ENCODE assay signal across 8 cellular contexts in the genomic region with DNA sequence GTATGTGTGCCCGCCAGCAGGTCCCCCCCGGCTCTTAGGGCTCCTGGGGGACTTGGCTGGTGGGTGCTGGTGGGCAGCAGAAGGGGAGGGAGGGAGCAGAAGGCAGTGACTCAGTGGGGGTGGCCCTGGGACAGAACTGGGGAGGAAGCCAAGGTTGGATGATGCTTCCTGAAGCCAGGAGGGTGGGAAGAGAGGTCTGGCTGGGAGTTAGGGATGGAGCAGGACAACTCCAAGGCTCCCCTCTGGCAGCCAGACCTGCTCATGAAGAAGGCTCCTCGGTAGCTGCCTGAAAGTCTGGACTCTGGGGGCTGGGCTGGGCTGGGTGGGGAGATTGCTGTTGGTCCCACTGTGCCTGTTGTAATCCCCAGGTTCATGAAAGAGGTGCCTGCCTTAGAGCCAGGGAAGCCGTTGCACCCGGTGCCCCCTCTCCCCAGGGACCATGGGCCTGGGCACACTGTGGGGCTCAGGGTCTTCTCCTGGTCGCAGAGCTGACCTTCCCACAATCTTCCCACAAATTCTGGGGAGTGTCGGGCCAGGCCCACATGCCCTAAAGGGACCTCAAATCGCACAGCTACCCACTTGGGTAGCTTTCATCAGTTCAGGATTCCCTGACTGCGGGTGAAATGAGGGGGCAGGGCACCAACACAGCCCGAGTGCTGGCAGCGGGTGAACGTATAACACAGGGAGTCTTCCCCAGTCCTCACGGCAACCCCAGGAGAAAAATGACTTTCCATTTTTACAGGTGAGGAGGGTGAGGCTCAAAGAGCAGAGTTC. TPM values are rescaled to one million over a fixed set of nuclear protein-coding genes. Genes with fewer than 3 reads are reported as not detected.
DNase-seq lines count a peak whose midpoint lies in the region; ATAC-seq, FAIRE-seq and TF ChIP-seq lines count a peak whose summit lies in the region.

No MANE protein-coding gene starts in this region.

- peak overlapping the region; percentile 90 to 91 for H3K4me3 Mint-ChIP-seq in activated T-cell treated with anti-CD3 and anti-CD28 coated beads, Interleukin-2, amount 50 U/mL, for 72 hours
- peak overlapping the region; percentile 69 for H3K4me3 Mint-ChIP-seq in WTC11

- intact Hi-C loops in left ventricle myocardium superior (cut with micrococcal nuclease) = no loop called here
- intact Hi-C loops in spleen (cut with DNase I; ENCODE audit: low total_unique reads) = no loop called here

- TF ChIP-seq CTCF in WTC11 (IDR thresholded peaks at IDR 0.05) = no peak
- no peak for TF ChIP-seq CTCF in spleen (IDR thresholded peaks at IDR 0.05 in 8 of 11, conservative IDR thresholded peaks at IDR 0.05 in 3 of 11)

- ATAC-seq in activated T-cell treated with anti-CD3 and anti-CD28 coated beads, Interleukin-2, amount 50 U/mL, for 72 hours (replicated peaks in 1 of 2) = no peak
- ATAC-seq in WTC11 (no peak), left ventricle myocardium superior (peak; percentile 9), GM18520 (IDR thresholded peaks at IDR 0.05; ENCODE audit: unreplicated experiment) (no peak)

- H3K27me3 ChIP-seq in spleen (replicated peaks in 1 of 7) = no peaks in the 10 kb centered on the region

- peak overlapping the region; percentile 47 for H3K27ac Mint-ChIP-seq in activated T-cell treated with anti-CD3 and anti-CD28 coated beads, Interleukin-2, amount 50 U/mL, for 72 hours
- H3K27ac Mint-ChIP-seq in WTC11 = no peak overlapping the region

- H3K36me3 Mint-ChIP-seq in activated T-cell treated with anti-CD3 and anti-CD28 coated beads, Interleukin-2, amount 50 U/mL, for 72 hours (ENCODE audit: insufficient read depth in 2 of 2) = peaks cover 0 to 11% of the 10 kb centered on the region in 2 donors
- H3K36me3 Mint-ChIP-seq in WTC11 = no peaks in the 10 kb centered on the region; the same call in 1 of the 2 replicates

- H3K4me1 Mint-ChIP-seq in activated T-cell treated with anti-CD3 and anti-CD28 coated beads, Interleukin-2, amount 50 U/mL, for 72 hours (ENCODE audit: low read depth) = peaks cover 17% of the 10 kb centered on the region
- H3K4me1 Mint-ChIP-seq in WTC11 = peaks cover 2% of the 10 kb centered on the region; the same call in 1 of the 2 replicates

- H3K27ac ChIP-seq in spleen = peak overlapping the region in 7 of 8 donors; percentile 48 to 80 (median 68)

- WGBS in spleen, 5 donors = 57 to 83% (median 68%) methylated on average over 7 to 13 of the region's 13 CpGs

- no peaks in the 10 kb centered on the region for H3K9me3 ChIP-seq in spleen

- FAIRE-seq in frontal cortex (lab: Jason Lieb, UNC) = no peak

- peak overlapping the region; percentile 51 to 83 (median 66) for H3K4me3 ChIP-seq in spleen

- peaks cover 0 to 25% (median 0%) of the 10 kb centered on the region in 6 donors for H3K36me3 ChIP-seq in spleen

- no peaks in the 10 kb centered on the region for H3K9me3 Mint-ChIP-seq in activated T-cell treated with anti-CD3 and anti-CD28 coated beads, Interleukin-2, amount 50 U/mL, for 72 hours
- no peaks in the 10 kb centered on the region for H3K9me3 Mint-ChIP-seq in WTC11

- DNase-seq in activated T-cell treated with anti-CD3 and anti-CD28 coated beads, Interleukin-2, amount 50 U/mL, for 72 hours = no peak
- DNase-seq in activated T-cell treated with anti-CD3 and anti-CD28 coated beads, Interleukin-2, amount 50 U/mL, for 1 hour = no peak
- DNase-seq in WTC11 (ENCODE audit: low spot score) (no peak), left ventricle myocardium superior (no peak), spleen (peak; percentile 54), frontal cortex (ENCODE audit: low spot score in 2 of 2) (no peak), COR-L47 (lab: John Stamatoyannopoulos, UW) (no peak)

- POLR2A ChIA-PET in WTC11 (lab: Charles Lee) = interaction anchor here (1.2 kb wide), 1 partner anchor 31 kb away, joined by 3 read pairs; a partner anchor contains a TSS

- no peak for TF ChIP-seq POLR2A in spleen (IDR thresholded peaks at IDR 0.05)

- CTCF ChIA-PET in WTC11 (lab: Charles Lee) = interaction anchor here (0.7 to 2.3 kb wide), 18 partner anchors 9 to 265 kb away, joined by 3 to 20 read pairs (median 4); a partner anchor contains a TSS

- peaks cover 11 to 33% (median 25%) of the 10 kb centered on the region in 6 donors for H3K4me1 ChIP-seq in spleen

- no peaks in the 10 kb centered on the region for H3K27me3 Mint-ChIP-seq in activated T-cell treated with anti-CD3 and anti-CD28 coated beads, Interleukin-2, amount 50 U/mL, for 72 hours (ENCODE audit: low read depth)
- H3K27me3 Mint-ChIP-seq in WTC11 (ENCODE audit: low read depth) = peaks cover 23% of the 10 kb centered on the region

TF ChIP-seq in WTC11, 78 proteins besides CTCF, POLR2A, EP300 and RAD21:
- TF ChIP-seq, protein P1, sequence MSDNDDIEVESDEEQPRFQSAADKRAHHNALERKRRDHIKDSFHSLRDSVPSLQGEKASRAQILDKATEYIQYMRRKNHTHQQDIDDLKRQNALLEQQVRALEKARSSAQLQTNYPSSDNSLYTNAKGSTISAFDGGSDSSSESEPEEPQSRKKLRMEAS (CRISPR knock-in tag; IDR thresholded peaks at IDR 0.05) = 0 out of 2 replicates have a peak, but pooled peaks have one; percentile 28
- no peak for TF ChIP-seq ZNF232 (CRISPR knock-in tag; IDR thresholded peaks at IDR 0.05)
TF ChIP-seq in WTC11: peak in this region for 1.

RNA-seq across cellular contexts. Expression of a gene that starts 1.1 kb away (rescaled TPM):
- total RNA-seq in activated T-cell treated with anti-CD3 and anti-CD28 coated beads, Interleukin-2, amount 50 U/mL, for 72 hours = 10 to 100 TPM; 30.4 to 46.9 TPM
- total RNA-seq in WTC11 (2021) = 5.9 to 16.7 TPM (median 15.0 TPM) in 3 replicates
- 1.5 TPM for total RNA-seq in left ventricle myocardium superior
- total RNA-seq in spleen = 10 to 100 TPM in 6 of 7 donors, 1 to 10 TPM in 1; 9.6 to 27.9 (median 15.2) TPM
- 10 to 100 TPM in 2 of 3 donors, 1 to 10 TPM in 1; 5.1 to 12.7 (median 11.3) TPM for polyA plus RNA-seq in spleen
- 2.9 TPM for total RNA-seq in frontal cortex

RNA-seq across cellular contexts. Expression of a gene that starts 29.4 kb away (rescaled TPM):
- 1 to 10 TPM; 7.6 to 7.9 TPM for total RNA-seq in activated T-cell treated with anti-CD3 and anti-CD28 coated beads, Interleukin-2, amount 50 U/mL, for 72 hours
- 10.3 to 14.4 TPM (median 12.9 TPM) in 3 replicates for total RNA-seq in WTC11 (2021)
- total RNA-seq in left ventricle myocardium superior = 1.2 TPM
- 10 to 100 TPM in 5 of 7 donors, 1 to 10 TPM in 2; 8.1 to 26.8 (median 13.5) TPM for total RNA-seq in spleen
- 10 to 100 TPM in 2 of 3 donors, 1 to 10 TPM in 1; 6.0 to 34.1 (median 33.6) TPM for polyA plus RNA-seq in spleen
- 0.41 TPM for total RNA-seq in frontal cortex

RNA-seq across cellular contexts. Expression of a gene that starts 30.9 kb away (rescaled TPM):
- 100 to 1,000 TPM; 106 to 114 TPM for total RNA-seq in activated T-cell treated with anti-CD3 and anti-CD28 coated beads, Interleukin-2, amount 50 U/mL, for 72 hours
- total RNA-seq in WTC11 (2021) = 68.9 to 81.3 TPM (median 71.5 TPM) in 3 replicates
- total RNA-seq in left ventricle myocardium superior = 14.5 TPM
- 100 to 1,000 TPM in 6 of 7 donors, 10 to 100 TPM in 1; 97.3 to 304 (median 145) TPM for total RNA-seq in spleen
- 100 to 1,000 TPM in 2 of 3 donors, 10 to 100 TPM in 1; 45.6 to 193 (median 149) TPM for polyA plus RNA-seq in spleen
- total RNA-seq in frontal cortex = 1.6 TPM

RNA-seq across cellular contexts. Expression of a gene that starts 48.4 kb away (rescaled TPM):
- 1 to 10 TPM; 7.9 to 8.5 TPM for total RNA-seq in activated T-cell treated with anti-CD3 and anti-CD28 coated beads, Interleukin-2, amount 50 U/mL, for 72 hours
- total RNA-seq in WTC11 (2021) (0.85 to 1.1 TPM (median 0.85 TPM) in 3 replicates), left ventricle myocardium superior (not detected), spleen (under 1 TPM in 5 of 7 donors, not detected in 2; 0.17 to 0.73 (median 0.47) TPM), frontal cortex (under 0.01 TPM)
- polyA plus RNA-seq in spleen = under 1 TPM; 0.16 to 0.36 (median 0.22) TPM

RNA-seq across cellular contexts. Expression of a gene that starts 48.4 kb away (rescaled TPM):
- 1 to 10 TPM; 3.1 to 4.4 TPM for total RNA-seq in activated T-cell treated with anti-CD3 and anti-CD28 coated beads, Interleukin-2, amount 50 U/mL, for 72 hours
- total RNA-seq in WTC11 (2021) = 0.13 to 0.39 TPM (median 0.18 TPM) in 3 replicates
- not detected for total RNA-seq in left ventricle myocardium superior
- total RNA-seq in spleen = under 1 TPM in 4 of 7 donors, not detected in 3; 0.46 to 0.98 (median 0.75) TPM
- polyA plus RNA-seq in spleen = 1 to 10 TPM in 1 of 3 donors, under 1 TPM in 2; 0.48 to 2.3 (median 0.56) TPM
- total RNA-seq in frontal cortex = 2.4 TPM
